Comparison of ENCODE assay signal across 24 cellular contexts in genomic region chr2:2561346-2562095, GRCh38.
DNase-seq lines count a peak whose midpoint lies in the region; ATAC-seq and TF ChIP-seq lines count a peak whose summit lies in the region.
"Had no signal": no experiment of that assay in that cellular context is flagged by ENCODE, and none has a peak within 500 bp of the region (broad histone marks: within the 10 kb centered on the region; RNA-seq: fewer than 3 reads in every experiment).

No MANE protein-coding gene starts in this region.

- H3K27ac ChIP-seq in endodermal cell (ENCODE audit: low read depth, low read length) (no peak overlapping the region), right lobe of liver (no peak overlapping the region)
- H3K27ac ChIP-seq: BLaER1 had no signal

- TF ChIP-seq CTCF in endodermal cell (conservative IDR thresholded peaks at IDR 0.05) = no peak
- TF ChIP-seq CTCF in right lobe of liver (IDR thresholded peaks at IDR 0.05) = no peak

- H3K4me1 ChIP-seq in endodermal cell (ENCODE audit: control insufficient read depth, insufficient read depth, low read length) (no peaks in the 10 kb centered on the region), right lobe of liver (no peaks in the 10 kb centered on the region)

- no peak overlapping the region for H3K9ac ChIP-seq in endodermal cell (ENCODE audit: extremely low read depth, low read length, poor library complexity, severe bottlenecking)
- H3K9ac ChIP-seq: BLaER1 had no signal

- no peak overlapping the region for H3K4me3 Mint-ChIP-seq in endodermal cell
- H3K4me3 Mint-ChIP-seq: CD14-positive monocyte; CD4-positive, alpha-beta memory T cell; CD8-positive, alpha-beta memory T cell had no signal

- H3K4me3 ChIP-seq in endodermal cell (ENCODE audit: low read length) (no peak overlapping the region), right lobe of liver (no peak overlapping the region)
- H3K4me3 ChIP-seq: BLaER1, GM12878 had no signal

- TF ChIP-seq POLR2A in right lobe of liver (IDR thresholded peaks at IDR 0.05) = no peak

- no peak for ATAC-seq in right lobe of liver
- ATAC-seq: GM12878 had no signal

- H3K36me3 ChIP-seq in endodermal cell (ENCODE audit: control insufficient read depth, insufficient read depth, low read length) = no peaks in the 10 kb centered on the region
- H3K36me3 ChIP-seq in right lobe of liver = no peaks in the 10 kb centered on the region
- H3K36me3 ChIP-seq: BE2C, BLaER1 had no signal

- WGBS in endodermal cell (ENCODE audit: insufficient coverage in 1 of 2, insufficient read length in 1 of 2), 2 experiments = 89 to 98% methylated on average over 9 to 14 of the region's 14 CpGs
- 30% methylated on average over 2 of the region's 14 CpGs for WGBS in right lobe of liver (ENCODE audit: insufficient coverage, low coverage, low lambda C conversion rate, missing lambda C conversion rate)

- intact Hi-C loops in posterior vena cava (cut with DNase I) (no loop called here), right lobe of liver (cut with DNase I) (no loop called here)

- H3K36me3 Mint-ChIP-seq in endodermal cell (ENCODE audit: low read depth) = no peaks in the 10 kb centered on the region
- H3K36me3 Mint-ChIP-seq: CD14-positive monocyte; CD4-positive, alpha-beta memory T cell; CD4-positive, CD25-positive, alpha-beta regulatory T cell had no signal

- peaks cover 1% of the 10 kb centered on the region for H3K27me3 Mint-ChIP-seq in endodermal cell (ENCODE audit: insufficient read depth)
- H3K27me3 Mint-ChIP-seq: CD4-positive, CD25-positive, alpha-beta regulatory T cell had no signal

- H3K27me3 ChIP-seq in endodermal cell (ENCODE audit: control insufficient read depth, insufficient read depth, low read length, poor library complexity, severe bottlenecking) (no peaks in the 10 kb centered on the region), right lobe of liver (no peaks in the 10 kb centered on the region)
- H3K27me3 ChIP-seq: BE2C, BLaER1 had no signal

- peaks cover 16% of the 10 kb centered on the region for H3K4me1 Mint-ChIP-seq in endodermal cell
- H3K4me1 Mint-ChIP-seq: CD14-positive monocyte; CD4-positive, alpha-beta memory T cell; CD8-positive, alpha-beta memory T cell had no signal

- DNase-seq in UCSD-AML1 (lab: John Stamatoyannopoulos, UW; ENCODE audit: unreplicated experiment) (peak; percentile 52), endodermal cell (peak; percentile 28), posterior vena cava (ENCODE audit: low spot score) (peak; percentile 34), hypothalamus (lab: John Stamatoyannopoulos, UW) (no peak), right lobe of liver (no peak), NCI-H2196 (lab: John Stamatoyannopoulos, UW; ENCODE audit: unreplicated experiment) (no peak)
- DNase-seq: 8988T; ACHN; BE2C; C1 segment of cervical spinal cord; CD4-positive, alpha-beta memory T cell; CD4-positive, CD25-positive, alpha-beta regulatory T cell; CD8-positive, alpha-beta memory T cell; COR-L47; DMS 273 treated with DMSO at 0.1 percent for 48 hours; DMS153; DMS53; DMS79; DND-41; EL; GDM1 had no signal

- no peak overlapping the region for H3K27ac Mint-ChIP-seq in endodermal cell
- H3K27ac Mint-ChIP-seq: CD14-positive monocyte; CD4-positive, alpha-beta memory T cell; CD4-positive, CD25-positive, alpha-beta regulatory T cell; CD8-positive, alpha-beta memory T cell had no signal

- H3K9me3 ChIP-seq in endodermal cell (ENCODE audit: control insufficient read depth, low read length) = no peaks in the 10 kb centered on the region
- no peaks in the 10 kb centered on the region for H3K9me3 ChIP-seq in right lobe of liver
- H3K9me3 ChIP-seq: BE2C, BLaER1 had no signal

- no peaks in the 10 kb centered on the region for H3K9me3 Mint-ChIP-seq in endodermal cell

Comparison
In these comparisons a context has a peak if more than half of its experiments do, and no peak if none do; other contexts are left out.
1. DNase-seq: peak in UCSD-AML1 (single experiment), endodermal cell (single experiment) and posterior vena cava (single experiment); none in hypothalamus (0 of 51), right lobe of liver (0 of 3) and NCI-H2196 (single experiment).